In genomic region chr10:62839595-62839994, GRCh38 we compare ENCODE assay signal across 14 cellular contexts.
"Had no signal": no experiment of that assay in that cellular context is flagged by ENCODE, and none has a peak within 500 bp of the region (broad histone marks: within the 10 kb centered on the region; RNA-seq: fewer than 3 reads in every experiment).

No MANE protein-coding gene starts in this region.

- DNase-seq: activated CD4-positive, alpha-beta T cell treated with anti-CD3 and anti-CD28 coated beads for 1 hour; activated CD8-positive, alpha-beta memory T cell treated with anti-CD3 and anti-CD28 coated beads, Interleukin-2, amount 10 ng/mL, durations not matched to agents 7 days and 5 days; activated naive CD4-positive, alpha-beta T cell treated with Interleukin-2 at 50 U/mL for 16 hours; central memory CD4-positive, alpha-beta T cell; effector CD8-positive, alpha-beta T cell; foreskin melanocyte; head of caudate nucleus; left cardiac atrium; naive B cell; retina; stimulated activated CD4-positive, alpha-beta T cell treated with anti-CD3 and anti-CD28 coated beads, Interleukin-4, amount 100 ng/mL, for 4 hours; trophoblast cell had no signal

- H3K4me3 Mint-ChIP-seq: activated CD8-positive, alpha-beta memory T cell treated with anti-CD3 and anti-CD28 coated beads, Interleukin-2, amount 10 ng/mL, durations not matched to agents 7 days and 5 days; activated T-helper 1 cell treated with anti-CD3 and anti-CD28 coated beads, Interleukin-12 subunit alpha, Interleukin-12 subunit beta, Interleukin-2, Interleukin-4 antibody, amounts not matched to agents 30 ng/mL and 10 ng/mL and 1 ng/mL, durations not matched to agents 14 hours and 24 hours and 36 hours; naive B cell had no signal

- H3K36me3 Mint-ChIP-seq: activated CD8-positive, alpha-beta memory T cell treated with anti-CD3 and anti-CD28 coated beads, Interleukin-2, amount 10 ng/mL, durations not matched to agents 7 days and 5 days; naive B cell had no signal

- H3K4me3 ChIP-seq: coronary artery had no signal

- ATAC-seq: activated CD8-positive, alpha-beta memory T cell treated with anti-CD3 and anti-CD28 coated beads, Interleukin-2, amount 10 ng/mL, durations not matched to agents 7 days and 5 days; left cardiac atrium had no signal

- H3K27ac Mint-ChIP-seq: activated CD8-positive, alpha-beta memory T cell treated with anti-CD3 and anti-CD28 coated beads, Interleukin-2, amount 10 ng/mL, durations not matched to agents 7 days and 5 days; activated T-helper 1 cell treated with anti-CD3 and anti-CD28 coated beads, Interleukin-12 subunit alpha, Interleukin-12 subunit beta, Interleukin-2, Interleukin-4 antibody, amounts not matched to agents 30 ng/mL and 10 ng/mL and 1 ng/mL, durations not matched to agents 14 hours and 24 hours and 36 hours; naive B cell had no signal
